Comparison of ENCODE assay signal across 19 cellular contexts in genomic region chr14:43981135-43981787, GRCh38.
DNase-seq lines count a peak whose midpoint lies in the region; ATAC-seq and TF ChIP-seq lines count a peak whose summit lies in the region.
"Had no signal": no experiment of that assay in that cellular context is flagged by ENCODE, and none has a peak within 500 bp of the region (broad histone marks: within the 10 kb centered on the region; RNA-seq: fewer than 3 reads in every experiment).

No MANE protein-coding gene starts in this region.

- no peak overlapping the region for H3K4me2 ChIP-seq in PC-9
- H3K4me2 ChIP-seq: KMS-11 had no signal

- H3K4me3 ChIP-seq in PC-9 (no peak overlapping the region), right lobe of liver (no peak overlapping the region)
- H3K4me3 ChIP-seq: SK-N-MC had no signal

- H3K27me3 ChIP-seq in PC-9 (ENCODE audit: insufficient read depth, low read depth) (no peaks in the 10 kb centered on the region), right lobe of liver (no peaks in the 10 kb centered on the region)

- H3F3A ChIP-seq in PC-9 (ENCODE audit: insufficient read depth, low read depth): no peaks in the 10 kb centered on the region

- no TSS peak for BruUV-seq in PC-9 (replicated peaks; lab: Mats Ljungman, UMichigan)

- H3K4me1 ChIP-seq in PC-9 (replicated peaks; ENCODE audit: insufficient read depth) (no peaks in the 10 kb centered on the region), right lobe of liver (peaks cover 0 to 12% (median 0%) of the 10 kb centered on the region in 4 donors)

- CTCF ChIA-PET in PC-9 (lab: Charles Lee): no interaction called here

- 0 out of 2 replicates have a peak overlapping the region, but pooled peaks have one; percentile 0 for H2AFZ ChIP-seq in PC-9

- intact Hi-C loops in PC-9 (cut with micrococcal nuclease; ENCODE audit: unreplicated experiment) (no loop called here), right lobe of liver (cut with DNase I) (no loop called here)

- POLR2A ChIA-PET in PC-9 (lab: Charles Lee; ENCODE audit: unreplicated experiment): no interaction called here

- 22% methylated on average over 3 of the region's 3 CpGs for WGBS in right lobe of liver (ENCODE audit: insufficient coverage, low coverage, low lambda C conversion rate, missing lambda C conversion rate)

- no peaks in the 10 kb centered on the region for H3K79me2 ChIP-seq in PC-9 (ENCODE audit: low read depth)

- H3K27ac ChIP-seq in PC-9 (no peak overlapping the region), right lobe of liver (peak overlapping the region; percentile 53 to 88 (median 63))
- H3K27ac ChIP-seq: KMS-11, SK-N-MC had no signal

- no peak for TF ChIP-seq POLR2A in right lobe of liver (IDR thresholded peaks at IDR 0.05)

- no peaks in the 10 kb centered on the region for H3K9me2 ChIP-seq in PC-9 (ENCODE audit: insufficient read depth)

- DNase-seq in DMS53 treated with DMSO at 0.1 percent for 48 hours (lab: John Stamatoyannopoulos, UW; ENCODE audit: unreplicated experiment) (peak; percentile 32), NCI-H2029 (lab: John Stamatoyannopoulos, UW) (peak; percentile 40), PC-9 (no peak), right lobe of liver (peak in 2 of 3 donors; percentile 24 to 68), NCI-H774 (lab: John Stamatoyannopoulos, UW) (no peak)
- DNase-seq: ACHN, C1 segment of cervical spinal cord, GF-D8, GOT3, NCI-H1417 treated with DMSO at 0.1 percent for 48 hours, NCI-H187 treated with DMSO at 0.1 percent for 48 hours, NCI-H526, OCI-M1, T-cell, T-helper 9 cell had no signal

- ATAC-seq in right lobe of liver: peak; percentile 96 to 99 (median 98)
- no peak for ATAC-seq in HG03039 (IDR thresholded peaks at IDR 0.05; ENCODE audit: unreplicated experiment)
- no peak for ATAC-seq in GM21447 (IDR thresholded peaks at IDR 0.05; ENCODE audit: unreplicated experiment)
- ATAC-seq: T-cell had no signal

- TF ChIP-seq CTCF in PC-9 (conservative IDR thresholded peaks at IDR 0.05) (no peak), right lobe of liver (IDR thresholded peaks at IDR 0.05) (no peak)

- H3K9me3 ChIP-seq in PC-9 (ENCODE audit: insufficient read depth, low read depth) (no peaks in the 10 kb centered on the region), right lobe of liver (no peaks in the 10 kb centered on the region)

- H3K36me3 ChIP-seq in PC-9 (ENCODE audit: low read depth) (no peaks in the 10 kb centered on the region), right lobe of liver (no peaks in the 10 kb centered on the region)

- no peaks in the 10 kb centered on the region for H4K20me1 ChIP-seq in PC-9 (ENCODE audit: insufficient read depth)

Comparison
In these comparisons a context has a peak if more than half of its experiments do, and no peak if none do; other contexts are left out.
1. DNase-seq: peak in DMS53 treated with DMSO at 0.1 percent for 48 hours (single experiment), NCI-H2029 (single experiment) and right lobe of liver (2 of 3); none in PC-9 (0 of 2) and NCI-H774 (single experiment).
2. ATAC-seq: peak in right lobe of liver (4 of 4); none in HG03039 (single experiment) and GM21447 (single experiment).